8 cellular contexts compared by ENCODE assay signal in the genomic region with DNA sequence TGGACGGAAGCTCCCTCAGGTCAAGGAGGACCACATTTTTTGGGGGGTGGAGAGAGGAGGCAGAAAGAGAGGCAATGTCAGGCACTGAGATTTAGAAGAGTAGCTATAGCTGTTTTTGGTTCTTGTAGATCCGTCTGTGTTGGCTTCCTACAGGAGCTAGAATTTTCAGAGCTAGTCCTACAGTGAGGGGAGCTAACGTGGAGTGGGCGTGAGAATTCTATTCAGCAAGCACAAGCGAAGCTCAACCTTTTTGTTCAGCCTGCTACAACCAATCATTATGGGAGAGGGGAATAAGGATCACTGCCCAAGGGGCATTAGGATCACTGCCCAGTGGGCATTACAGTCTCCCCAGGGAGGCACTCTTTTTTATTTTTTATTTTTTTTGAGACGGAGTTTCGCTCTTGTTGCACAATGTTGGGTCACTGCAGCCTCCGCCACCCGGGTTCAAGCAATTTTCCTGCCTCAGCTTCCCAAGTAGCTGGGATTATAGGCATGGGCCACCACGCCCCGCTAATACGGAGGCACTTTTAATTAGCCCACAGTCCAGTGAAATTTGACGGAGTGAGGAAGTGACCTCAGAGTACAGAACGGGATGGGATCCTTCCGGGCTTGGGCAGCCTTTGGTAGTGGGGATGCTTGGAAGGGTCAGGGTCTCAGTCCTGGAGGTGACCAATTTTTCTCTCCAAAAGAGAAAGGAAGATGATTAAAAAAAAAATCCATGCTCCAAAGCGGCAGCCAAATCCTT. TPM values are rescaled to one million over a fixed set of nuclear protein-coding genes. Genes with fewer than 3 reads are reported as not detected.
DNase-seq lines count a peak whose midpoint lies in the region; ATAC-seq and TF ChIP-seq lines count a peak whose summit lies in the region.

No MANE protein-coding gene starts in this region.

- peak overlapping the region; percentile 92 for H3K27ac Mint-ChIP-seq in GM23338
- peak overlapping the region; percentile 88 for H3K27ac Mint-ChIP-seq in activated B cell treated with CpG ODN at 0.5 μM for 24 hours
- H3K27ac Mint-ChIP-seq in glutamatergic neuron (ENCODE audit: unreplicated experiment): peak overlapping the region; percentile 97

- no peak for TF ChIP-seq CTCF in 22Rv1 (IDR thresholded peaks at IDR 0.05)
- no peak for TF ChIP-seq CTCF in GM23338 (conservative IDR thresholded peaks at IDR 0.05; ENCODE audit: low read depth in 2 of 2)
- TF ChIP-seq CTCF in activated B cell treated with CpG ODN at 0.5 μM for 24 hours (IDR thresholded peaks at IDR 0.05): no peak
- no peak for TF ChIP-seq CTCF in glutamatergic neuron (IDR thresholded peaks at IDR 0.05; ENCODE audit: partially characterized antibody, unreplicated experiment)

- DNase-seq in GM23338 (ENCODE audit: low spot score) (peak; percentile 19), activated B cell treated with CpG ODN at 0.5 μM for 24 hours (no peak), glutamatergic neuron (peak; percentile 34), putamen (ENCODE audit: low spot score) (peak; percentile 45)
- no peak for DNase-seq in effector CD4-positive, alpha-beta T cell

- H3K27me3 Mint-ChIP-seq in GM23338 (ENCODE audit: insufficient read depth, low read depth, poor library complexity) (peaks cover 19% of the 10 kb centered on the region), activated B cell treated with CpG ODN at 0.5 μM for 24 hours (no peaks in the 10 kb centered on the region), glutamatergic neuron (ENCODE audit: unreplicated experiment) (peaks cover 12% of the 10 kb centered on the region)

- peaks cover 39% of the 10 kb centered on the region for H3K36me3 Mint-ChIP-seq in GM23338 (ENCODE audit: low read depth)
- peaks cover 30% of the 10 kb centered on the region for H3K36me3 Mint-ChIP-seq in activated B cell treated with CpG ODN at 0.5 μM for 24 hours (ENCODE audit: low read depth)
- H3K36me3 Mint-ChIP-seq in glutamatergic neuron (ENCODE audit: unreplicated experiment): peaks cover 9% of the 10 kb centered on the region

- peaks cover 53% of the 10 kb centered on the region for H3K79me2 ChIP-seq in GM23338 (replicated peaks; ENCODE audit: insufficient read depth)

- H3K4me3 ChIP-seq in GM23338: peak overlapping the region; percentile 92

- H3K9me2 ChIP-seq in GM23338 (ENCODE audit: insufficient read depth): no peaks in the 10 kb centered on the region

- no peaks in the 10 kb centered on the region for H3K36me3 ChIP-seq in GM23338 (ENCODE audit: insufficient read depth)

- H4K20me1 ChIP-seq in GM23338 (replicated peaks; ENCODE audit: insufficient read depth): peaks cover 24% of the 10 kb centered on the region

- no peak for TF ChIP-seq POLR2A in GM18505 (IDR thresholded peaks at IDR 0.05; ENCODE audit: borderline replicate concordance, extremely low read depth, insufficient read depth, insufficient read length)

- H2AFZ ChIP-seq in GM23338: peak overlapping the region; percentile 19; the same call in 1 of the 2 replicates

- POLR2A ChIA-PET in activated B cell treated with CpG ODN at 0.5 μM for 24 hours (lab: Charles Lee): interaction anchor here (0.6 to 1.5 kb wide), 9 partner anchors 8 to 1926 kb away, joined by 3 to 9 read pairs (median 4); no protein-coding TSS in a partner anchor

- H3K4me1 ChIP-seq in GM23338 (ENCODE audit: insufficient read depth): peaks cover 31% of the 10 kb centered on the region

- peak overlapping the region; percentile 93 for H3K4me2 ChIP-seq in GM23338

- peak overlapping the region; percentile 81 for H3K27ac ChIP-seq in 22Rv1
- H3K27ac ChIP-seq in GM23338 (ENCODE audit: low read depth): peak overlapping the region; percentile 87

- H3K4me3 Mint-ChIP-seq in GM23338 (peak overlapping the region; percentile 90), activated B cell treated with CpG ODN at 0.5 μM for 24 hours (peak overlapping the region; percentile 94), glutamatergic neuron (ENCODE audit: unreplicated experiment) (peak overlapping the region; percentile 85)

- no peaks in the 10 kb centered on the region for H3F3A ChIP-seq in GM23338 (replicated peaks; ENCODE audit: low read depth)

- H3K9me3 Mint-ChIP-seq in GM23338: 0 out of 3 replicates have a peak, but pooled peaks cover 2% of the 10 kb centered on the region
- H3K9me3 Mint-ChIP-seq in activated B cell treated with CpG ODN at 0.5 μM for 24 hours: peaks cover 2% of the 10 kb centered on the region
- peaks cover 18% of the 10 kb centered on the region for H3K9me3 Mint-ChIP-seq in glutamatergic neuron (ENCODE audit: unreplicated experiment)

- intact Hi-C loops in activated B cell treated with CpG ODN at 0.5 μM for 24 hours (cut with micrococcal nuclease): loop anchor here (2.0 to 5.0 kb wide), 2 partner anchors 91 to 151 kb away; partner anchors contain the start of gene CDC25B

- CTCF ChIA-PET in activated B cell treated with CpG ODN at 0.5 μM for 24 hours (lab: Charles Lee): interaction anchor here (1.4 kb wide), 1 partner anchor 197 kb away, joined by 6 read pairs; no protein-coding TSS in a partner anchor

- H3K4me1 Mint-ChIP-seq in GM23338 (peaks cover 33% of the 10 kb centered on the region), activated B cell treated with CpG ODN at 0.5 μM for 24 hours (peaks cover 47% of the 10 kb centered on the region), glutamatergic neuron (ENCODE audit: low read depth, unreplicated experiment) (peaks cover 17% of the 10 kb centered on the region)

- ATAC-seq in GM23338: peak; percentile 2
- ATAC-seq in activated B cell treated with CpG ODN at 0.5 μM for 24 hours (ENCODE audit: low read depth): no peak
- no peak for ATAC-seq in GM18505 (IDR thresholded peaks at IDR 0.05; ENCODE audit: unreplicated experiment)
- ATAC-seq in GM18502 (IDR thresholded peaks at IDR 0.05; ENCODE audit: poor library complexity, unreplicated experiment): no peak

- no peaks in the 10 kb centered on the region for H3K27me3 ChIP-seq in GM23338 (ENCODE audit: insufficient read depth)

TF ChIP-seq in GM23338, 12 proteins besides CTCF, POLR2A, EP300 and RAD21 (continues in another document):
- TF ChIP-seq JUNB (IDR thresholded peaks at IDR 0.05; ENCODE audit: unreplicated experiment) (no peak), POLR2AphosphoS5 (IDR thresholded peaks at IDR 0.05; ENCODE audit: low read depth) (no peak), NANOG (IDR thresholded peaks at IDR 0.05; ENCODE audit: borderline replicate concordance) (no peak), STAT1 (IDR thresholded peaks at IDR 0.05; ENCODE audit: unreplicated experiment) (no peak), REST (IDR thresholded peaks at IDR 0.05; ENCODE audit: unreplicated experiment) (no peak), ZNF114 (CRISPR knock-in tag; IDR thresholded peaks at IDR 0.05) (no peak), EZH2phosphoT487 (IDR thresholded peaks at IDR 0.05; ENCODE audit: unreplicated experiment) (no peak), CREB1 (CRISPR knock-in tag; IDR thresholded peaks at IDR 0.05; ENCODE audit: low read depth) (no peak), EZH2 (IDR thresholded peaks at IDR 0.05; ENCODE audit: low read depth, unreplicated experiment) (no peak)

RNA-seq across cellular contexts. Expression of gene PANK2, which starts 1.1 kb away (rescaled TPM):
- 63.4 and 72.0 TPM in 2 replicates for total RNA-seq in GM23338 (2014; rRNA removed; shearing (Covaris generic))
- polyA plus RNA-seq in GM23338 (2016; fragmentation: Nextera tagmentation; extraction: Ambion mirVana): 36.1 and 36.8 TPM in 2 replicates
- total RNA-seq in activated B cell treated with CpG ODN at 0.5 μM for 24 hours (52.1 and 55.0 TPM in 2 replicates), glutamatergic neuron (ENCODE audit: unreplicated experiment) (60.3 TPM)

RNA-seq across cellular contexts. Expression of gene MAVS, which starts 41.4 kb away (rescaled TPM):
- total RNA-seq in GM23338 (2014; rRNA removed; shearing (Covaris generic)): 21.8 and 21.9 TPM in 2 replicates
- polyA plus RNA-seq in GM23338 (2016; fragmentation: Nextera tagmentation; extraction: Ambion mirVana): 4.4 and 5.2 TPM in 2 replicates
- total RNA-seq in activated B cell treated with CpG ODN at 0.5 μM for 24 hours (33.5 and 39.7 TPM in 2 replicates), glutamatergic neuron (ENCODE audit: unreplicated experiment) (25.8 TPM)

Comparison
In these comparisons a context has a peak if more than half of its experiments do, and no peak if none do; other contexts are left out.
1. DNase-seq: peak in GM23338 (single experiment), glutamatergic neuron (single experiment) and putamen (single experiment); none in activated B cell treated with CpG ODN at 0.5 μM for 24 hours (single experiment) and effector CD4-positive, alpha-beta T cell (single experiment).
2. Peak in every context shown above with its lines, with median percentiles within 50 percentile points of each other: H3K27ac Mint-ChIP-seq and H3K4me3 Mint-ChIP-seq.